In the genomic region with DNA sequence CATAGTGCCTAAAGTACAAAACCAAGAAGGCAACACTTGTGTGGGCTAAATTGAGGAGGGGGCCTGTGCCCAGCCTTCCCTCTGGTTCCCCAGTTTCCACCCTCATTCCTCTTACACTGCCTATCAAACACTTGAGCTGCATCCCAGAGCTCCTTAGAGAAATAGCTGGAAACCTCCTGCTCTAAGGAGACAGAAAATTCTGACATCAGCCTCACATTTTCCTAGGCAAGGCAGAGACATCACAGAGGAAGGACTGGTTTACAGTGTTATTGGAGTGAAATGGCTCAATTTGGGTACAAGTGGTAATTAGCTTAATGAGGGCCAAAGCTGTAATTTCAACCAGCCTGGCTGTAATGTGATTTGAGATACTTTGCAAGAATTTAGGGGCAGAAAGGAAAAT, we compare ENCODE assay signal across 26 cellular contexts.
"Had no signal": no experiment of that assay in that cellular context is flagged by ENCODE, and none has a peak within 500 bp of the region (broad histone marks: within the 10 kb centered on the region; RNA-seq: fewer than 3 reads in every experiment).

No MANE protein-coding gene starts in this region.

- DNase-seq: dorsolateral prefrontal cortex; effector CD4-positive, alpha-beta T cell; endodermal cell; foreskin fibroblast; gastrocnemius medialis; left ventricle myocardium superior; lower lobe of right lung; mucosa of descending colon; naive B cell; right lobe of liver; small intestine; stimulated activated CD4-positive, alpha-beta T cell treated with anti-CD3 and anti-CD28 coated beads, Interleukin-15, amount 100 ng/mL, for 24 hours; stimulated activated CD4-positive, alpha-beta T cell treated with anti-CD3 and anti-CD28 coated beads, Interleukin-2, amount 100 ng/mL, for 48 hours; stimulated activated naive B cell treated with anti-CD40 and anti-IgM and Interleukin-4, amounts not matched to agents 10 μg/mL and 1 μg/mL and 100 μg/mL, for 72 hours; upper lobe of right lung; uterus had no signal

- H2AFZ ChIP-seq: neural progenitor cell, parathyroid adenoma had no signal

- ATAC-seq: esophagus mucosa; gastrocnemius medialis; left ventricle myocardium superior; lower lobe of right lung; mucosa of descending colon; natural killer cell treated with Interleukin-12 subunit alpha and Interleukin-12 subunit beta and Interleukin-15 and Interleukin-18, amount 100 ng/mL, for 72 hours; right lobe of liver; stimulated activated naive B cell treated with anti-CD40 and anti-IgM and Interleukin-4, amounts not matched to agents 10 μg/mL and 1 μg/mL and 100 μg/mL, for 72 hours; upper lobe of right lung had no signal

- H3K4me1 ChIP-seq: gastrocnemius medialis, lower lobe of right lung, neural progenitor cell, parathyroid adenoma, right lobe of liver, tibial nerve, upper lobe of right lung, uterus had no signal

- H3K9ac ChIP-seq: neural progenitor cell, parathyroid adenoma had no signal

- H3K79me2 ChIP-seq: parathyroid adenoma had no signal

- H3K36me3 ChIP-seq: gastrocnemius medialis, lower lobe of right lung, neural progenitor cell, right lobe of liver, thoracic aorta, upper lobe of right lung, uterus had no signal

- H3K27me3 ChIP-seq: dorsolateral prefrontal cortex, gastrocnemius medialis, neural progenitor cell, right lobe of liver, tibial nerve, upper lobe of right lung, uterus had no signal

- H3K27ac Mint-ChIP-seq: endodermal cell; mesothelial cell of epicardium; natural killer cell treated with Interleukin-12 subunit alpha and Interleukin-12 subunit beta and Interleukin-15 and Interleukin-18, amount 100 ng/mL, for 72 hours; neural progenitor cell; progenitor cell of endocrine pancreas; stimulated activated naive B cell treated with anti-CD40 and anti-IgM and Interleukin-4, amounts not matched to agents 10 μg/mL and 1 μg/mL and 100 μg/mL, for 72 hours; stimulated activated naive CD8-positive, alpha-beta T cell treated with anti-CD3 and anti-CD28 coated beads, Interleukin-15, Interleukin-2, amounts not matched to agents 100 ng/mL and 50 ng/mL, for 24 hours had no signal

- H3K4me3 Mint-ChIP-seq: endodermal cell; mesothelial cell of epicardium; naive B cell; natural killer cell treated with Interleukin-12 subunit alpha and Interleukin-12 subunit beta and Interleukin-15 and Interleukin-18, amount 100 ng/mL, for 72 hours; neural progenitor cell; stimulated activated naive B cell treated with anti-CD40 and anti-IgM and Interleukin-4, amounts not matched to agents 10 μg/mL and 1 μg/mL and 100 μg/mL, for 72 hours; stimulated activated naive CD8-positive, alpha-beta T cell treated with anti-CD3 and anti-CD28 coated beads, Interleukin-15, Interleukin-2, amounts not matched to agents 100 ng/mL and 50 ng/mL, for 24 hours had no signal

- H3K27me3 Mint-ChIP-seq: naive B cell; natural killer cell treated with Interleukin-12 subunit alpha and Interleukin-12 subunit beta and Interleukin-15 and Interleukin-18, amount 100 ng/mL, for 72 hours; progenitor cell of endocrine pancreas; stimulated activated naive B cell treated with anti-CD40 and anti-IgM and Interleukin-4, amounts not matched to agents 10 μg/mL and 1 μg/mL and 100 μg/mL, for 72 hours; stimulated activated naive CD8-positive, alpha-beta T cell treated with anti-CD3 and anti-CD28 coated beads, Interleukin-15, Interleukin-2, amounts not matched to agents 100 ng/mL and 50 ng/mL, for 24 hours had no signal

- H3K4me3 ChIP-seq: dorsolateral prefrontal cortex, gastrocnemius medialis, lower lobe of right lung, mucosa of descending colon, neural progenitor cell, right lobe of liver, thoracic aorta, tibial nerve, upper lobe of right lung, uterus had no signal

- H3K27ac ChIP-seq: epithelial cell of prostate, gastrocnemius medialis, lower lobe of right lung, neural progenitor cell, parathyroid adenoma, right lobe of liver, thoracic aorta, tibial nerve, upper lobe of right lung, uterus had no signal

- H3K4me1 Mint-ChIP-seq: mesothelial cell of epicardium; stimulated activated naive B cell treated with anti-CD40 and anti-IgM and Interleukin-4, amounts not matched to agents 10 μg/mL and 1 μg/mL and 100 μg/mL, for 72 hours had no signal

- H3K4me2 ChIP-seq: neural progenitor cell had no signal

- H3K9me3 ChIP-seq: gastrocnemius medialis, lower lobe of right lung, mucosa of descending colon, right lobe of liver, thoracic aorta, tibial nerve, upper lobe of right lung, uterus had no signal

- H3K36me3 Mint-ChIP-seq: mesothelial cell of epicardium; natural killer cell treated with Interleukin-12 subunit alpha and Interleukin-12 subunit beta and Interleukin-15 and Interleukin-18, amount 100 ng/mL, for 72 hours; neural progenitor cell had no signal

- H3K9me3 Mint-ChIP-seq: endodermal cell; natural killer cell treated with Interleukin-12 subunit alpha and Interleukin-12 subunit beta and Interleukin-15 and Interleukin-18, amount 100 ng/mL, for 72 hours; neural progenitor cell; stimulated activated naive B cell treated with anti-CD40 and anti-IgM and Interleukin-4, amounts not matched to agents 10 μg/mL and 1 μg/mL and 100 μg/mL, for 72 hours; stimulated activated naive CD8-positive, alpha-beta T cell treated with anti-CD3 and anti-CD28 coated beads, Interleukin-15, Interleukin-2, amounts not matched to agents 100 ng/mL and 50 ng/mL, for 24 hours had no signal
